In genomic region chr4:86600007-86600653, GRCh38 we compare ENCODE assay signal across 2 cellular contexts.
TF ChIP-seq lines count a peak whose summit lies in the region.

No MANE protein-coding gene starts in this region.

TF ChIP-seq in IMR-90, 13 proteins besides CTCF, POLR2A, EP300 and RAD21:
- TF ChIP-seq RFX5 (IDR thresholded peaks at IDR 0.05; ENCODE audit: low read depth, low read length), result peak; percentile 75
- TF ChIP-seq FOS (IDR thresholded peaks at IDR 0.05; ENCODE audit: low read depth, low read length), result no peak
- TF ChIP-seq SMC3 (IDR thresholded peaks at IDR 0.05; ENCODE audit: low read depth, low read length), result no peak
- no peak for TF ChIP-seq NFE2L2 (IDR thresholded peaks at IDR 0.05; ENCODE audit: low read depth, low read length)

TF ChIP-seq in H1, 55 proteins besides CTCF, POLR2A, EP300 and RAD21:
- TF ChIP-seq MAX (IDR thresholded peaks at IDR 0.05), result no peak
- TF ChIP-seq RFX5 (IDR thresholded peaks at IDR 0.05; ENCODE audit: borderline replicate concordance, low read depth, low read length), result peak; percentile 19; the same call in 1 of the 2 replicates
- TF ChIP-seq PHF8 (conservative IDR thresholded peaks at IDR 0.05; ENCODE audit: low read depth, low read length), result no peak
- no peak for TF ChIP-seq CTBP2 (IDR thresholded peaks at IDR 0.05; ENCODE audit: borderline replicate concordance, insufficient read depth, insufficient read length, low read length)
- TF ChIP-seq TCF12 (IDR thresholded peaks at IDR 0.05; ENCODE audit: low read depth, low read length), result no peak
